In genomic region chr3:16907245-16907644, GRCh38 we compare ENCODE assay signal across 9 cellular contexts. TPM values are rescaled to one million over a fixed set of nuclear protein-coding genes. Genes with fewer than 3 reads are reported as not detected.
DNase-seq lines count a peak whose midpoint lies in the region; ATAC-seq and TF ChIP-seq lines count a peak whose summit lies in the region.
"Had no signal": no experiment of that assay in that cellular context is flagged by ENCODE, and none has a peak within 500 bp of the region (broad histone marks: within the 10 kb centered on the region; RNA-seq: fewer than 3 reads in every experiment).

No MANE protein-coding gene starts in this region.

- no peaks in the 10 kb centered on the region for H3K36me3 ChIP-seq in CD8-positive, alpha-beta memory T cell (ENCODE audit: insufficient read depth, low read length)
- no peaks in the 10 kb centered on the region for H3K36me3 ChIP-seq in fibroblast of lung (ENCODE audit: control insufficient read depth, insufficient read depth, low read length)

- CTCF ChIA-PET in CD8-positive, alpha-beta memory T cell (lab: Charles Lee) = interaction anchor here (1.2 kb wide), 1 partner anchor 8 kb away, joined by 3 read pairs; no protein-coding TSS in a partner anchor
- CTCF ChIA-PET in HEK293T (lab: Yijun Ruan, JAX) = interaction anchor here (0.5 kb wide), 1 partner anchor 17 kb away, joined by 3 read pairs; no protein-coding TSS in a partner anchor

- H3K9me3 Mint-ChIP-seq in CD8-positive, alpha-beta memory T cell = no peaks in the 10 kb centered on the region

- POLR2A ChIA-PET in CD8-positive, alpha-beta memory T cell (lab: Charles Lee) = interaction anchor here (1.0 kb wide), 1 partner anchor 22 kb away, joined by 6 read pairs; no protein-coding TSS in a partner anchor
- POLR2A ChIA-PET in HEK293T (lab: Yijun Ruan, JAX) = no interaction called here

- no peak overlapping the region for H2AFZ ChIP-seq in fibroblast of lung (ENCODE audit: low read length)

- no peak for TF ChIP-seq CTCF in fibroblast of lung (conservative IDR thresholded peaks at IDR 0.05 in 1 of 2, IDR thresholded peaks at IDR 0.05 in 1 of 2; ENCODE audit: low read depth in 1 of 2, low read length in 2 of 2)

- H3K36me3 Mint-ChIP-seq in CD8-positive, alpha-beta memory T cell = peaks cover 0 to 3% (median 2%) of the 10 kb centered on the region in 3 donors

- H3K4me2 ChIP-seq in fibroblast of lung (ENCODE audit: extremely low read depth, insufficient read depth, low read length) = peak overlapping the region; percentile 2

- no peak overlapping the region for H3K27ac ChIP-seq in CD8-positive, alpha-beta memory T cell (ENCODE audit: low read depth, low read length)
- no peak overlapping the region for H3K27ac ChIP-seq in fibroblast of lung (ENCODE audit: insufficient read depth, low read length)

- H3K4me1 ChIP-seq in CD8-positive, alpha-beta memory T cell (ENCODE audit: insufficient read depth, low read length) = peaks cover 87% of the 10 kb centered on the region
- peaks cover 9% of the 10 kb centered on the region for H3K4me1 ChIP-seq in fibroblast of lung (ENCODE audit: control insufficient read depth, extremely low read depth, insufficient read depth, low read length)

- H3K27me3 Mint-ChIP-seq in CD8-positive, alpha-beta memory T cell = peaks cover 0 to 2% of the 10 kb centered on the region in 2 donors

- H3K9ac ChIP-seq in fibroblast of lung (ENCODE audit: insufficient read depth, low read length) = no peak overlapping the region

- H3K27me3 ChIP-seq in CD8-positive, alpha-beta memory T cell (ENCODE audit: insufficient read depth, low read length, poor library complexity, severe bottlenecking) = no peaks in the 10 kb centered on the region
- H3K27me3 ChIP-seq in fibroblast of lung (ENCODE audit: control insufficient read depth, insufficient read depth, low read length) = no peaks in the 10 kb centered on the region

- no peaks in the 10 kb centered on the region for H3K9me3 ChIP-seq in CD8-positive, alpha-beta memory T cell (ENCODE audit: low read length)
- no peaks in the 10 kb centered on the region for H3K9me3 ChIP-seq in fibroblast of lung (ENCODE audit: control insufficient read depth, insufficient read depth, low read depth, low read length)

- H3K4me3 ChIP-seq in CD8-positive, alpha-beta memory T cell (ENCODE audit: low read length) = peak overlapping the region; percentile 19
- no peak overlapping the region for H3K4me3 ChIP-seq in fibroblast of lung (replicated peaks in 1 of 4; ENCODE audit: control extremely low read depth in 1 of 4, insufficient read depth in 1 of 4, low read depth in 3 of 4, low read length in 4 of 4)

- no peak for DNase-seq in CD8-positive, alpha-beta memory T cell
- DNase-seq in fibroblast of lung (ENCODE audit: low read depth in 2 of 2) (peak in 1 of 2 donors; percentile 52), NCI-H2171 treated with DMSO at 0.1 percent for 48 hours (lab: John Stamatoyannopoulos, UW) (no peak), kidney tubule cell (ENCODE audit: low spot score) (no peak), HEK293T (ENCODE audit: extremely low spot score) (no peak), NCI-H1694 (lab: John Stamatoyannopoulos, UW) (no peak)
- DNase-seq: NCI-H2107 had no signal

- ATAC-seq in GM19455 (IDR thresholded peaks at IDR 0.05; ENCODE audit: unreplicated experiment) (peak; percentile 64), HG03442 (IDR thresholded peaks at IDR 0.05; ENCODE audit: unreplicated experiment) (peak; percentile 75)

- H4K20me1 ChIP-seq in fibroblast of lung (ENCODE audit: control insufficient read depth, extremely low read depth, insufficient read depth, low read length) = no peaks in the 10 kb centered on the region

- no peaks in the 10 kb centered on the region for H3K79me2 ChIP-seq in fibroblast of lung (ENCODE audit: control insufficient read depth, insufficient read depth, low read length)

- peak overlapping the region; percentile 10 to 74 (median 44) for H3K27ac Mint-ChIP-seq in CD8-positive, alpha-beta memory T cell

- peak overlapping the region; percentile 35 to 73 (median 59) for H3K4me3 Mint-ChIP-seq in CD8-positive, alpha-beta memory T cell

- H3K4me1 Mint-ChIP-seq in CD8-positive, alpha-beta memory T cell = peaks cover 81 to 92% (median 91%) of the 10 kb centered on the region in 3 donors

TF ChIP-seq in HEK293T, 16 proteins besides CTCF, POLR2A, EP300 and RAD21:
- no peak for TF ChIP-seq FOXM1 (IDR thresholded peaks at IDR 0.05; ENCODE audit: borderline replicate concordance)
- TF ChIP-seq PKNOX1 (IDR thresholded peaks at IDR 0.05) = no peak
- no peak for TF ChIP-seq LEF1 (IDR thresholded peaks at IDR 0.05; ENCODE audit: borderline replicate concordance)
- TF ChIP-seq L3MBTL2 (conservative IDR thresholded peaks at IDR 0.05) = no peak
- no peak for TF ChIP-seq NFRKB (IDR thresholded peaks at IDR 0.05)
- TF ChIP-seq TARDBP (IDR thresholded peaks at IDR 0.05) = no peak
- TF ChIP-seq BHLHE40 (IDR thresholded peaks at IDR 0.05; ENCODE audit: borderline replicate concordance) = no peak
- no peak for TF ChIP-seq ELF4 (IDR thresholded peaks at IDR 0.05)
- TF ChIP-seq CTBP1 (IDR thresholded peaks at IDR 0.05; ENCODE audit: borderline replicate concordance) = no peak
- no peak for TF ChIP-seq SP1 (IDR thresholded peaks at IDR 0.05)
- no peak for TF ChIP-seq FOXK2 (IDR thresholded peaks at IDR 0.05)
- no peak for TF ChIP-seq FOXA1 (IDR thresholded peaks at IDR 0.05)

RNA-seq across cellular contexts. Expression of gene PLCL2, which starts 22.5 kb away (rescaled TPM):
- 10 to 100 TPM; 22.2 to 22.8 TPM for total RNA-seq in CD8-positive, alpha-beta memory T cell
- 94.9 TPM for polyA plus RNA-seq in CD8-positive, alpha-beta memory T cell
- total RNA-seq in fibroblast of lung = 11.0 and 11.9 TPM in 2 replicates
- 4.0 TPM in 2 replicates for polyA plus RNA-seq in fibroblast of lung
- 3.2 and 3.6 TPM in 2 replicates for polyA plus RNA-seq in fibroblast of lung (2012)
- polyA minus RNA-seq in fibroblast of lung (ENCODE audit: low replicate concordance) = 1.7 and 2.9 TPM in 2 replicates
